Comparison of ENCODE assay signal across 8 cellular contexts in genomic region chr2:207710814-207711740, GRCh38. TPM values are rescaled to one million over a fixed set of nuclear protein-coding genes. Genes with fewer than 3 reads are reported as not detected.
DNase-seq lines count a peak whose midpoint lies in the region; ATAC-seq and TF ChIP-seq lines count a peak whose summit lies in the region.

CCNYL1 (plus strand) TSS chr2:207711640; CDS start chr2:207711897, 257 bp downstream.

- DNase-seq in DMS153 (lab: John Stamatoyannopoulos, UW), result peak; percentile 98
- peak; percentile 96 for DNase-seq in Jurkat, Clone E6-1 (ENCODE audit: low read depth, low spot score)
- peak; percentile 94 to 97 for DNase-seq in PC-9
- peak; percentile 95 to 98 for DNase-seq in activated T-cell treated with anti-CD3 and anti-CD28 coated beads, Interleukin-2, amount 50 U/mL, for 48 hours
- DNase-seq in stimulated activated CD8-positive, alpha-beta memory T cell treated with anti-CD3 and anti-CD28 coated beads, Interleukin-7, amount 100 ng/mL, for 24 hours (ENCODE audit: low read depth), result peak; percentile 90

- peak within 1 kb of the TSS; percentile 83 for H3K4me3 ChIP-seq in Jurkat, Clone E6-1 (ENCODE audit: low read length)
- H3K4me3 ChIP-seq in PC-9, result peak within 1 kb of the TSS; percentile 99
- peak within 1 kb of the TSS; percentile 75 to 91 for H3K4me3 ChIP-seq in muscle layer of colon (ENCODE audit: low read depth in 1 of 2, low read length in 2 of 2)

- H3K79me2 ChIP-seq in PC-9 (ENCODE audit: low read depth), result peaks cover 42% of the 10 kb centered on the region

- peak; percentile 96 for ATAC-seq in GM21619 (IDR thresholded peaks at IDR 0.05; ENCODE audit: unreplicated experiment)
- ATAC-seq in esophagus mucosa, result peak; percentile 99

- peak within 1 kb of the TSS; percentile 92 for H2AFZ ChIP-seq in PC-9

- BruUV-seq in PC-9 (replicated peaks; lab: Mats Ljungman, UMichigan), result TSS peak; percentile 100

- no peak for TF ChIP-seq CTCF in PC-9 (conservative IDR thresholded peaks at IDR 0.05)

- H3K9ac ChIP-seq in muscle layer of colon (ENCODE audit: low read length), result peak within 1 kb of the TSS; percentile 82

- H3K36me3 ChIP-seq in PC-9 (ENCODE audit: low read depth) (no peaks in the 10 kb centered on the region), muscle layer of colon (ENCODE audit: insufficient read depth, low read length) (no peaks in the 10 kb centered on the region)

- peaks cover 27% of the 10 kb centered on the region for H3K4me1 ChIP-seq in PC-9 (replicated peaks; ENCODE audit: insufficient read depth)
- peaks cover 13% of the 10 kb centered on the region for H3K4me1 ChIP-seq in muscle layer of colon (ENCODE audit: insufficient read depth, low read length)

- H3K4me2 ChIP-seq in PC-9, result peak within 1 kb of the TSS; percentile 92

- H4K20me1 ChIP-seq in PC-9 (ENCODE audit: insufficient read depth), result peaks cover 7% of the 10 kb centered on the region; the same call in 1 of the 2 replicates

- H3K27ac ChIP-seq in PC-9, result peak within 1 kb of the TSS; percentile 97
- peak within 1 kb of the TSS; percentile 76 for H3K27ac ChIP-seq in muscle layer of colon (ENCODE audit: low read depth, low read length)

- CTCF ChIA-PET in PC-9 (lab: Charles Lee), result interaction anchor here (0.6 to 0.7 kb wide), 3 partner anchors 17 to 540 kb away, joined by 3 to 11 read pairs (median 3); no protein-coding TSS in a partner anchor

- intact Hi-C loops in PC-9 (cut with micrococcal nuclease; ENCODE audit: unreplicated experiment), result loop anchor here (2.0 kb wide), 1 partner anchor 26 kb away; no protein-coding TSS in a partner anchor

- POLR2A ChIA-PET in PC-9 (lab: Charles Lee; ENCODE audit: unreplicated experiment), result interaction anchor here (0.6 to 1.5 kb wide), 9 partner anchors 10 to 457 kb away, joined by 3 to 16 read pairs (median 5); partner anchors contain the start of gene METTL21A

- peaks cover 36% of the 10 kb centered on the region for H3F3A ChIP-seq in PC-9 (ENCODE audit: insufficient read depth, low read depth)

- no peaks in the 10 kb centered on the region for H3K9me2 ChIP-seq in PC-9 (ENCODE audit: insufficient read depth)

- H3K9me3 ChIP-seq in PC-9 (ENCODE audit: insufficient read depth, low read depth), result no peaks in the 10 kb centered on the region
- no peaks in the 10 kb centered on the region for H3K9me3 ChIP-seq in muscle layer of colon (ENCODE audit: low read length)

- no peaks in the 10 kb centered on the region for H3K27me3 ChIP-seq in PC-9 (ENCODE audit: insufficient read depth, low read depth)
- no peaks in the 10 kb centered on the region for H3K27me3 ChIP-seq in muscle layer of colon (ENCODE audit: control insufficient read depth in 1 of 2, insufficient read depth in 2 of 2, low read length in 2 of 2)

RNA-seq across cellular contexts. Expression of gene CCNYL1, which starts in this region (rescaled TPM):
- 14.0 TPM for polyA plus RNA-seq in Jurkat, Clone E6-1 (2012; ENCODE audit: insufficient read depth, insufficient read length)
- total RNA-seq in PC-9 (2021) (21.8 and 24.8 TPM in 2 replicates), esophagus mucosa (19.0 TPM)

Comparison
In these comparisons a context has a peak if more than half of its experiments do, and no peak if none do; other contexts are left out.
1. Peak in every context shown above with its lines: DNase-seq, ATAC-seq, H3K4me3 ChIP-seq and H3K27ac ChIP-seq.